In the genomic region with DNA sequence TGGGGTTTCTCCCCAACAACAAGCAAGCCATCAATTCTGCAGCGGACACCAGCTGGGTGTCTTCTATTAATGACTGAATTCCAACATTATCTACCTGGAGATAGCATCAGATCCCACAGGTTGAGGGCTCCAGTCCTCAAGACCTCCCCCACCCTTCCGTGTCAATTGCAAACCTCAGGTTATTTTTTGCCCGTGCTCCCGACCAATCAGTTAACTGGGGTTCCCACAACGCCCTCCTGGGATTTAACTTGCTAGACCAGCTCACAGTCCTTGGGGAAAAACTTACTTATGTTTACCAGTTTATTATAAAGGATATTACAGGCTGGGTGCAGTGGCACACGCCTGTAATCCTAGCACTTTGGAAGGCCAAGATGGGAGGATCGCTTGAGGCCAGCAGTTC, we compare ENCODE assay signal across 11 cellular contexts.
"Had no signal": no experiment of that assay in that cellular context is flagged by ENCODE, and none has a peak within 500 bp of the region (broad histone marks: within the 10 kb centered on the region; RNA-seq: fewer than 3 reads in every experiment).

No MANE protein-coding gene starts in this region.

- DNase-seq: activated CD4-positive, alpha-beta T cell treated with anti-CD3 and anti-CD28 coated beads, Interleukin-2, amount 50 U/mL, for 48 hours; activated naive CD4-positive, alpha-beta T cell treated with anti-CD3 and anti-CD28 coated beads, Interleukin-2, amount 10 ng/mL, durations not matched to agents 7 days and 5 days; activated T-cell treated with anti-CD3 and anti-CD28 coated beads, Interleukin-2, amount 50 U/mL, for 24 hours; kidney glomerular epithelial cell; left ventricle myocardium superior; sigmoid colon; spleen had no signal

- H3K4me3 Mint-ChIP-seq: activated naive CD4-positive, alpha-beta T cell treated with anti-CD3 and anti-CD28 coated beads, Interleukin-2, amount 10 ng/mL, durations not matched to agents 7 days and 5 days; activated T-cell treated with anti-CD3 and anti-CD28 coated beads, Interleukin-2, amount 50 U/mL, for 24 hours; neural crest cell had no signal

- H3K27ac Mint-ChIP-seq: activated naive CD4-positive, alpha-beta T cell treated with anti-CD3 and anti-CD28 coated beads, Interleukin-2, amount 10 ng/mL, durations not matched to agents 7 days and 5 days; activated T-cell treated with anti-CD3 and anti-CD28 coated beads, Interleukin-2, amount 50 U/mL, for 24 hours had no signal

- H3K27me3 Mint-ChIP-seq: activated naive CD4-positive, alpha-beta T cell treated with anti-CD3 and anti-CD28 coated beads, Interleukin-2, amount 10 ng/mL, durations not matched to agents 7 days and 5 days; activated T-cell treated with anti-CD3 and anti-CD28 coated beads, Interleukin-2, amount 50 U/mL, for 24 hours had no signal

- H3K27me3 ChIP-seq: esophagus muscularis mucosa, sigmoid colon, spleen had no signal

- FAIRE-seq: endometrium, urothelium cell line had no signal

- H3K4me3 ChIP-seq: esophagus muscularis mucosa, sigmoid colon, spleen had no signal

- H3K36me3 ChIP-seq: esophagus muscularis mucosa, sigmoid colon had no signal

- ATAC-seq: left ventricle myocardium superior had no signal
